In genomic region chr22:21866821-21867527, GRCh38 we compare ENCODE assay signal across 8 cellular contexts. TPM values are rescaled to one million over a fixed set of nuclear protein-coding genes. Genes with fewer than 3 reads are reported as not detected.
DNase-seq lines count a peak whose midpoint lies in the region; ATAC-seq and TF ChIP-seq lines count a peak whose summit lies in the region.

No MANE protein-coding gene starts in this region.

- no peak for TF ChIP-seq POLR2A in vagina (IDR thresholded peaks at IDR 0.05)

- no peak for ATAC-seq in Right ventricle myocardium inferior
- peak; percentile 7 for ATAC-seq in HG03565 (IDR thresholded peaks at IDR 0.05; ENCODE audit: unreplicated experiment)
- peak; percentile 56 for ATAC-seq in activated CD8-positive, alpha-beta T cell treated with anti-CD3 and anti-CD28 coated beads, Interleukin-2, amount 10 ng/mL, durations not matched to agents 7 days and 5 days
- ATAC-seq in esophagus mucosa, result peak; percentile 33
- peak in 1 of 2 donors; percentile 28 for ATAC-seq in natural killer cell treated with Interleukin-12 subunit alpha and Interleukin-12 subunit beta and Interleukin-15 and Interleukin-18, amount 100 ng/mL, for 72 hours

- peaks cover 45% of the 10 kb centered on the region for H3K4me1 ChIP-seq in vagina

- peak; percentile 72 for DNase-seq in Right ventricle myocardium inferior (ENCODE audit: missing footprints)
- DNase-seq in cardiac septum (ENCODE audit: low spot score), result no peak
- DNase-seq in activated CD8-positive, alpha-beta T cell treated with anti-CD3 and anti-CD28 coated beads, Interleukin-2, amount 10 ng/mL, durations not matched to agents 7 days and 5 days, result peak; percentile 46
- no peak for DNase-seq in natural killer cell treated with Interleukin-12 subunit alpha and Interleukin-12 subunit beta and Interleukin-15 and Interleukin-18, amount 100 ng/mL, for 72 hours (ENCODE audit: low spot score)
- DNase-seq in vagina (ENCODE audit: extremely low spot score in 2 of 2), result no peak
- no peak for DNase-seq in NCI-H526 treated with DMSO at 0.1 percent for 48 hours (lab: John Stamatoyannopoulos, UW)

- no peaks in the 10 kb centered on the region for H3K9me3 ChIP-seq in vagina

- peaks cover 22% of the 10 kb centered on the region for H3K36me3 Mint-ChIP-seq in activated CD8-positive, alpha-beta T cell treated with anti-CD3 and anti-CD28 coated beads, Interleukin-2, amount 10 ng/mL, durations not matched to agents 7 days and 5 days (ENCODE audit: low read depth)
- peaks cover 19% of the 10 kb centered on the region for H3K36me3 Mint-ChIP-seq in natural killer cell treated with Interleukin-12 subunit alpha and Interleukin-12 subunit beta and Interleukin-15 and Interleukin-18, amount 100 ng/mL, for 72 hours

- H3K36me3 ChIP-seq in vagina, result no peaks in the 10 kb centered on the region

- H3K4me3 Mint-ChIP-seq in activated CD8-positive, alpha-beta T cell treated with anti-CD3 and anti-CD28 coated beads, Interleukin-2, amount 10 ng/mL, durations not matched to agents 7 days and 5 days, result peak overlapping the region; percentile 93
- H3K4me3 Mint-ChIP-seq in natural killer cell treated with Interleukin-12 subunit alpha and Interleukin-12 subunit beta and Interleukin-15 and Interleukin-18, amount 100 ng/mL, for 72 hours, result peak overlapping the region; percentile 96

- no peaks in the 10 kb centered on the region for H3K27me3 ChIP-seq in vagina

- no peaks in the 10 kb centered on the region for H3K9me3 Mint-ChIP-seq in activated CD8-positive, alpha-beta T cell treated with anti-CD3 and anti-CD28 coated beads, Interleukin-2, amount 10 ng/mL, durations not matched to agents 7 days and 5 days (ENCODE audit: insufficient read depth)
- no peaks in the 10 kb centered on the region for H3K9me3 Mint-ChIP-seq in natural killer cell treated with Interleukin-12 subunit alpha and Interleukin-12 subunit beta and Interleukin-15 and Interleukin-18, amount 100 ng/mL, for 72 hours

- CTCF ChIA-PET in activated CD8-positive, alpha-beta T cell treated with anti-CD3 and anti-CD28 coated beads, Interleukin-2, amount 10 ng/mL, durations not matched to agents 7 days and 5 days (lab: Charles Lee), result interaction anchor here (0.9 to 1.1 kb wide), 3 partner anchors 9 to 72 kb away, joined by 3 to 5 read pairs (median 3); no protein-coding TSS in a partner anchor

- peak overlapping the region; percentile 62 to 99 for H3K4me3 ChIP-seq in vagina

- intact Hi-C loops in Right ventricle myocardium inferior (cut with DNase I) (loop anchor here (2.0 to 10.0 kb wide), 4 partner anchors 50 to 152 kb away; no protein-coding TSS in a partner anchor), cardiac septum (cut with DNase I) (loop anchor here (5.0 kb wide), 4 partner anchors 70 to 130 kb away; partner anchors contain the start of gene YPEL1), vagina (cut with DNase I) (no loop called here)

- POLR2A ChIA-PET in activated CD8-positive, alpha-beta T cell treated with anti-CD3 and anti-CD28 coated beads, Interleukin-2, amount 10 ng/mL, durations not matched to agents 7 days and 5 days (lab: Charles Lee), result interaction anchor here (0.9 to 2.4 kb wide), 7 partner anchors 9 to 131 kb away, joined by 3 to 12 read pairs (median 4); no protein-coding TSS in a partner anchor

- no peak for TF ChIP-seq CTCF in vagina (IDR thresholded peaks at IDR 0.05)

- peaks cover 4% of the 10 kb centered on the region for H3K27me3 Mint-ChIP-seq in activated CD8-positive, alpha-beta T cell treated with anti-CD3 and anti-CD28 coated beads, Interleukin-2, amount 10 ng/mL, durations not matched to agents 7 days and 5 days (ENCODE audit: low read depth)
- H3K27me3 Mint-ChIP-seq in natural killer cell treated with Interleukin-12 subunit alpha and Interleukin-12 subunit beta and Interleukin-15 and Interleukin-18, amount 100 ng/mL, for 72 hours, result no peaks in the 10 kb centered on the region

- H3K4me1 Mint-ChIP-seq in activated CD8-positive, alpha-beta T cell treated with anti-CD3 and anti-CD28 coated beads, Interleukin-2, amount 10 ng/mL, durations not matched to agents 7 days and 5 days (ENCODE audit: low read depth), result peaks cover 43% of the 10 kb centered on the region
- peaks cover 33 to 40% of the 10 kb centered on the region in 2 donors for H3K4me1 Mint-ChIP-seq in natural killer cell treated with Interleukin-12 subunit alpha and Interleukin-12 subunit beta and Interleukin-15 and Interleukin-18, amount 100 ng/mL, for 72 hours (ENCODE audit: low read depth in 2 of 2)

- peak overlapping the region; percentile 95 for H3K27ac Mint-ChIP-seq in activated CD8-positive, alpha-beta T cell treated with anti-CD3 and anti-CD28 coated beads, Interleukin-2, amount 10 ng/mL, durations not matched to agents 7 days and 5 days
- H3K27ac Mint-ChIP-seq in natural killer cell treated with Interleukin-12 subunit alpha and Interleukin-12 subunit beta and Interleukin-15 and Interleukin-18, amount 100 ng/mL, for 72 hours, result peak overlapping the region; percentile 93 to 95

- H3K27ac ChIP-seq in vagina, result peak overlapping the region; percentile 79

RNA-seq across cellular contexts. Expression of gene MAPK1, which starts 0.5 kb away (rescaled TPM):
- 79.2 TPM for total RNA-seq in Right ventricle myocardium inferior
- 124 TPM for total RNA-seq in cardiac septum
- total RNA-seq in activated CD8-positive, alpha-beta T cell treated with anti-CD3 and anti-CD28 coated beads, Interleukin-2, amount 10 ng/mL, durations not matched to agents 7 days and 5 days, result 100 to 1,000 TPM; 141 to 144 TPM
- total RNA-seq in esophagus mucosa, result 112 TPM
- total RNA-seq in natural killer cell treated with Interleukin-12 subunit alpha and Interleukin-12 subunit beta and Interleukin-15 and Interleukin-18, amount 100 ng/mL, for 72 hours, result 100 to 1,000 TPM; 168 to 176 TPM
- total RNA-seq in vagina, result 44.9 TPM

Comparison
In these comparisons a context has a peak if more than half of its experiments do, and no peak if none do; other contexts are left out.
1. DNase-seq: peak in Right ventricle myocardium inferior (single experiment) and activated CD8-positive, alpha-beta T cell treated with anti-CD3 and anti-CD28 coated beads, Interleukin-2, amount 10 ng/mL, durations not matched to agents 7 days and 5 days (single experiment); none in cardiac septum (single experiment), natural killer cell treated with Interleukin-12 subunit alpha and Interleukin-12 subunit beta and Interleukin-15 and Interleukin-18, amount 100 ng/mL, for 72 hours (single experiment), vagina (0 of 2) and NCI-H526 treated with DMSO at 0.1 percent for 48 hours (single experiment).